21 cellular contexts compared by ENCODE assay signal in genomic region chr10:95285556-95285955, GRCh38.
"Had no signal": no experiment of that assay in that cellular context is flagged by ENCODE, and none has a peak within 500 bp of the region (broad histone marks: within the 10 kb centered on the region; RNA-seq: fewer than 3 reads in every experiment).

No MANE protein-coding gene starts in this region.

- ATAC-seq: activated CD4-positive, CD25-positive, alpha-beta regulatory T cell treated with anti-CD3 and anti-CD28 coated beads, Interleukin-2, amount 50 U/mL, for 24 hours; activated T-cell treated with anti-CD3 and anti-CD28 coated beads, Interleukin-2, amount 50 U/mL, for 4 hours had no signal

- H3K36me3 ChIP-seq: brain microvascular endothelial cell, colonic mucosa, suprapubic skin had no signal

- DNase-seq: activated CD4-positive, alpha-beta T cell treated with anti-CD3 and anti-CD28 coated beads, Interleukin-2, amount 10 ng/mL, durations not matched to agents 7 days and 5 days; activated CD8-positive, alpha-beta memory T cell treated with anti-CD3 and anti-CD28 coated beads, Interleukin-2, amount 50 U/mL, for 4 hours; activated naive CD4-positive, alpha-beta T cell treated with anti-CD3 and anti-CD28 coated beads for 36 hours; activated T-cell treated with anti-CD3 and anti-CD28 coated beads, Interleukin-2, amount 50 U/mL, for 4 hours; anterior cingulate cortex; brain microvascular endothelial cell; colonic mucosa; erythroblast; immature natural killer cell; nucleus accumbens; posterior cingulate gyrus; retina; stimulated activated CD4-positive, alpha-beta T cell treated with anti-CD3 and anti-CD28 coated beads, Interleukin-2, amount 100 ng/mL, for 24 hours; stimulated activated naive CD8-positive, alpha-beta T cell treated with anti-CD3 and anti-CD28 coated beads, Interleukin-15, amount 100 ng/mL, for 72 hours; T1000 had no signal

- H3K27ac ChIP-seq: brain microvascular endothelial cell, colonic mucosa, suprapubic skin had no signal

- H3K4me3 Mint-ChIP-seq: activated CD4-positive, alpha-beta T cell treated with anti-CD3 and anti-CD28 coated beads, Interleukin-2, amount 10 ng/mL, durations not matched to agents 7 days and 5 days; activated naive CD4-positive, alpha-beta T cell treated with anti-CD3 and anti-CD28 coated beads for 36 hours; activated T-cell treated with anti-CD3 and anti-CD28 coated beads, Interleukin-2, amount 50 U/mL, for 4 hours; central memory CD8-positive, alpha-beta T cell; mesothelial cell of epicardium; nephron; stimulated activated naive CD8-positive, alpha-beta T cell treated with anti-CD3 and anti-CD28 coated beads, Interleukin-15, amount 100 ng/mL, for 72 hours had no signal

- H3K9me3 Mint-ChIP-seq: activated CD4-positive, alpha-beta T cell treated with anti-CD3 and anti-CD28 coated beads, Interleukin-2, amount 10 ng/mL, durations not matched to agents 7 days and 5 days; activated naive CD4-positive, alpha-beta T cell treated with anti-CD3 and anti-CD28 coated beads for 36 hours; activated T-cell treated with anti-CD3 and anti-CD28 coated beads, Interleukin-2, amount 50 U/mL, for 4 hours; central memory CD8-positive, alpha-beta T cell; immature natural killer cell; mesothelial cell of epicardium; nephron; stimulated activated naive CD8-positive, alpha-beta T cell treated with anti-CD3 and anti-CD28 coated beads, Interleukin-15, amount 100 ng/mL, for 72 hours had no signal

- H3K27me3 ChIP-seq: brain microvascular endothelial cell, colonic mucosa, suprapubic skin had no signal

- H3K9me3 ChIP-seq: colonic mucosa, suprapubic skin had no signal

- H3K27ac Mint-ChIP-seq: activated CD4-positive, alpha-beta T cell treated with anti-CD3 and anti-CD28 coated beads, Interleukin-2, amount 10 ng/mL, durations not matched to agents 7 days and 5 days; activated naive CD4-positive, alpha-beta T cell treated with anti-CD3 and anti-CD28 coated beads for 36 hours; mesothelial cell of epicardium; nephron; stimulated activated naive CD8-positive, alpha-beta T cell treated with anti-CD3 and anti-CD28 coated beads, Interleukin-15, amount 100 ng/mL, for 72 hours had no signal

- H3K4me3 ChIP-seq: colonic mucosa, lung, suprapubic skin had no signal
